ENCODE assay signal across 9 cellular contexts in genomic region chr2:170530284-170530745, GRCh38.
DNase-seq lines count a peak whose midpoint lies in the region; ATAC-seq, FAIRE-seq and TF ChIP-seq lines count a peak whose summit lies in the region.
"Had no signal": no experiment of that assay in that cellular context is flagged by ENCODE, and none has a peak within 500 bp of the region (broad histone marks: within the 10 kb centered on the region; RNA-seq: fewer than 3 reads in every experiment).

No MANE protein-coding gene starts in this region.

- no peaks in the 10 kb centered on the region for H3K9me3 ChIP-seq in astrocyte (ENCODE audit: insufficient read depth, low read depth, low read length)

- H3K27ac ChIP-seq in astrocyte (ENCODE audit: low read depth, low read length): no peak overlapping the region

- H3K4me1 Mint-ChIP-seq in astrocyte (ENCODE audit: low read depth, unreplicated experiment) (peaks cover 22% of the 10 kb centered on the region), type B pancreatic cell (ENCODE audit: unreplicated experiment) (peaks cover 14% of the 10 kb centered on the region)
- no peaks in the 10 kb centered on the region for H3K4me1 Mint-ChIP-seq in stimulated activated memory B cell treated with anti-CD40 and anti-IgM and Interleukin-4, amounts not matched to agents 10 μg/mL and 1 μg/mL and 100 μg/mL, for 72 hours

- no peak overlapping the region for H3K9ac ChIP-seq in astrocyte (ENCODE audit: low read length)

- H3K36me3 ChIP-seq in astrocyte (ENCODE audit: insufficient read depth, low read length): no peaks in the 10 kb centered on the region

- no peak for TF ChIP-seq CTCF in astrocyte (IDR thresholded peaks at IDR 0.05; ENCODE audit: insufficient read depth, low read depth, low read length)
- no peak for TF ChIP-seq CTCF in type B pancreatic cell (conservative IDR thresholded peaks at IDR 0.05)

- H3K27me3 ChIP-seq in astrocyte (ENCODE audit: insufficient read depth, low read length): no peaks in the 10 kb centered on the region

- no peak overlapping the region for H2AFZ ChIP-seq in astrocyte (ENCODE audit: low read depth, low read length)

- H4K20me1 ChIP-seq in astrocyte (ENCODE audit: insufficient read depth, low read length): no peaks in the 10 kb centered on the region

- peak; percentile 29 for DNase-seq in AG08396 (ENCODE audit: low spot score)
- peak; percentile 90 for DNase-seq in NCI-H1436 treated with DMSO at 0.1 percent for 48 hours (lab: John Stamatoyannopoulos, UW)
- peak; percentile 60 for DNase-seq in astrocyte (ENCODE audit: low read depth)
- DNase-seq in kidney tubule cell (ENCODE audit: low spot score): peak; percentile 60
- DNase-seq in type B pancreatic cell (ENCODE audit: extremely low spot score, unreplicated experiment): no peak
- DNase-seq: DND-41 had no signal

- H3K9me3 Mint-ChIP-seq in astrocyte (ENCODE audit: unreplicated experiment): peaks cover 2% of the 10 kb centered on the region
- no peaks in the 10 kb centered on the region for H3K9me3 Mint-ChIP-seq in type B pancreatic cell
- H3K9me3 Mint-ChIP-seq in stimulated activated memory B cell treated with anti-CD40 and anti-IgM and Interleukin-4, amounts not matched to agents 10 μg/mL and 1 μg/mL and 100 μg/mL, for 72 hours: no peaks in the 10 kb centered on the region

- H3K4me3 Mint-ChIP-seq in astrocyte (ENCODE audit: unreplicated experiment) (no peak overlapping the region), type B pancreatic cell (peak overlapping the region; percentile 41)
- H3K4me3 Mint-ChIP-seq in stimulated activated memory B cell treated with anti-CD40 and anti-IgM and Interleukin-4, amounts not matched to agents 10 μg/mL and 1 μg/mL and 100 μg/mL, for 72 hours: no peak overlapping the region

- peaks cover 2% of the 10 kb centered on the region for H3K27me3 Mint-ChIP-seq in astrocyte (ENCODE audit: low read depth, unreplicated experiment)
- H3K27me3 Mint-ChIP-seq in type B pancreatic cell: peaks cover 9% of the 10 kb centered on the region
- peaks cover 12% of the 10 kb centered on the region for H3K27me3 Mint-ChIP-seq in stimulated activated memory B cell treated with anti-CD40 and anti-IgM and Interleukin-4, amounts not matched to agents 10 μg/mL and 1 μg/mL and 100 μg/mL, for 72 hours

- peak overlapping the region; percentile 54 for H3K4me2 ChIP-seq in astrocyte (ENCODE audit: low read length)

- no peaks in the 10 kb centered on the region for H3K79me2 ChIP-seq in astrocyte (ENCODE audit: insufficient read depth, low read length)

- FAIRE-seq in astrocyte (lab: Jason Lieb, UNC): no peak

- H3K36me3 Mint-ChIP-seq in astrocyte (ENCODE audit: low read depth, unreplicated experiment): no peaks in the 10 kb centered on the region
- H3K36me3 Mint-ChIP-seq in type B pancreatic cell: no peaks in the 10 kb centered on the region
- H3K36me3 Mint-ChIP-seq in stimulated activated memory B cell treated with anti-CD40 and anti-IgM and Interleukin-4, amounts not matched to agents 10 μg/mL and 1 μg/mL and 100 μg/mL, for 72 hours: no peaks in the 10 kb centered on the region

- H3K4me3 ChIP-seq in astrocyte (ENCODE audit: insufficient read depth, low read depth, low read length): no peak overlapping the region

- ATAC-seq in GM21447 (IDR thresholded peaks at IDR 0.05; ENCODE audit: unreplicated experiment) (no peak), HG02571 (IDR thresholded peaks at IDR 0.05; ENCODE audit: unreplicated experiment) (no peak)
- no peak for ATAC-seq in stimulated activated memory B cell treated with anti-CD40 and anti-IgM and Interleukin-4, amounts not matched to agents 10 μg/mL and 1 μg/mL and 100 μg/mL, for 72 hours

- H3K27ac Mint-ChIP-seq in astrocyte (ENCODE audit: unreplicated experiment): no peak overlapping the region
- H3K27ac Mint-ChIP-seq in type B pancreatic cell: no peak overlapping the region
- no peak overlapping the region for H3K27ac Mint-ChIP-seq in stimulated activated memory B cell treated with anti-CD40 and anti-IgM and Interleukin-4, amounts not matched to agents 10 μg/mL and 1 μg/mL and 100 μg/mL, for 72 hours

- peaks cover 16% of the 10 kb centered on the region for H3K4me1 ChIP-seq in astrocyte (ENCODE audit: insufficient read depth, low read length)
